8 cellular contexts compared by ENCODE assay signal in the genomic region with DNA sequence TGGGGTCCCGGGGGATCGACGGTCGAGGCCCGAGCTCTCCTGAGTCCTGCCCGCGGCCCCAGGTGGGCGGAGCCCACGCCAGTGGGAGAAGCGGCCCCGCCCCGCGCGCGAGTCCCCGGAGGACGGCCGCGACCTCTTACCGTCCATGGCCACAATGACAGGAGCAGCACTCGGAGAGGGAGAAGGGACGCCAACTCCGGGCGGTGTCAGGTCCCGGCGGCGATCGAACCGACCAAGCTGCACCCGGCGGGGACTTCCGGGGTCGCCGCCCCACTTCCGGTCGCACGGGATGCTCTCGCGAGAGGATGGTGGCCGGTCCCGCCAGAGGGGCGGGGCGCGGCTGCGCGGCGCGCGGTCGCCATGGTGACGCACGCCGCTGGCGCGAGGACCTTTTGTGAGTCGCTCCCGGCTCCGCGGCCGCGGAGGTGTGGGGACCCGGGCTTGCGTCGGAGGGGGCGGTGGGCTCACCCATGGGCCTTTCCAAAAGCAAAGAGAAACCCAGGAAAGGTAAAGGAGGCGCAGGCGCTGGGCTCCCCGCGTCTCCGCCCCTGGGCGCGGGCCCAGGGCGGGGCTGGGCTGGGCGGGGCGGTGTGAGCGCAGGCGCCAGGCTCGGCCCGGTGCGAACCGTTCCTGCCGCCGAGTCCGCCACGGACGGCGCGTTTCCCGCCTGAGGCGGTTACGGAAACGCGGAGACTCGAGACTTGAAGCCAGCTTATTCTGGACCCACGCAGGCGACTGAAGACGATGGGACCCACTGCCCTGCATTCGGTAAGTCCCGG. TPM values are rescaled to one million over a fixed set of nuclear protein-coding genes. Genes with fewer than 3 reads are reported as not detected.
A peak's percentile ranks its signal among the peaks of the same experiment; 100 is the strongest.
DNase-seq lines count a peak whose midpoint lies in the region; FAIRE-seq and TF ChIP-seq lines count a peak whose summit lies in the region.

A gene (minus strand): TSS at position 267 of the 779 bp plus-strand sequence. CDS start 120 bp downstream, at position 147.
A gene (plus strand): TSS at position 395 of the 779 bp plus-strand sequence. CDS start 76 bp downstream, at position 471.

- in situ Hi-C loops in G401 (cut with HindIII; ENCODE audit: low sequenced_read_pairs): no loop called here

- H3K27me3 ChIP-seq in SJSA1 (replicated peaks): no peaks in the 10 kb centered on the region
- H3K27me3 ChIP-seq in neutrophil: no peaks in the 10 kb centered on the region

- FAIRE-seq in H54 (lab: Jason Lieb, UNC) (no peak), frontal cortex (lab: Jason Lieb, UNC) (no peak)

- no peaks in the 10 kb centered on the region for H3K9me3 ChIP-seq in SJSA1 (replicated peaks)
- H3K9me3 ChIP-seq in neutrophil: no peaks in the 10 kb centered on the region

- DNase-seq in G401 (ENCODE audit: low spot score): peak; percentile 81
- peak; percentile 93 for DNase-seq in H54 (ENCODE audit: insufficient read length, low spot score)
- peak; percentile 91 for DNase-seq in LoVo (ENCODE audit: low spot score)
- peak; percentile 92 to 96 for DNase-seq in SJSA1 (ENCODE audit: low read depth in 1 of 2, low spot score in 2 of 2)
- DNase-seq in activated gamma-delta T cell treated with anti-CD3 and anti-CD28 coated beads, Interleukin-2, amount 50 U/mL, for 16 hours (ENCODE audit: low read depth): peak; percentile 87
- peak; percentile 98 for DNase-seq in frontal cortex (ENCODE audit: low spot score in 2 of 2)
- DNase-seq in substantia nigra (lab: John Stamatoyannopoulos, UW): peak; percentile 45 to 94 (median 84)

- TF ChIP-seq CTCF in neutrophil (IDR thresholded peaks at IDR 0.05): peak; percentile 6

- H3K4me3 ChIP-seq in SJSA1 (peak within 1 kb of the TSS; percentile 91), neutrophil (ENCODE audit: low read depth in 1 of 2, low read length in 1 of 2) (peak within 1 kb of the TSS; percentile 82 to 99)

- peaks cover 64% of the 10 kb centered on the region for H3K36me3 ChIP-seq in SJSA1
- H3K36me3 ChIP-seq in neutrophil: peaks cover 20% of the 10 kb centered on the region

- H3K27ac ChIP-seq in SJSA1: peak within 1 kb of the TSS; percentile 63
- H3K27ac ChIP-seq in neutrophil: peak within 1 kb of the TSS; percentile 89
- H3K27ac ChIP-seq in substantia nigra (ENCODE audit: low read depth, low read length, poor library complexity, severe bottlenecking): peak within 1 kb of the TSS; percentile 63

- H3K4me1 ChIP-seq in SJSA1 (replicated peaks) (peaks cover 13% of the 10 kb centered on the region), neutrophil (ENCODE audit: control insufficient read depth in 1 of 2, insufficient read depth in 1 of 2, low read depth in 1 of 2, low read length in 1 of 2) (peaks cover 16 to 17% of the 10 kb centered on the region in 2 experiments)

- TF ChIP-seq POLR2A in H54 (IDR thresholded peaks at IDR 0.05; ENCODE audit: low read depth, low read length): peak; percentile 86

RNA-seq across cellular contexts. Expression of the first gene that starts in this region (rescaled TPM):
- total RNA-seq in G401 (2014; rRNA removed; shearing (Covaris generic)): 198 and 238 TPM in 2 replicates
- 91.1 and 118 TPM in 2 replicates for total RNA-seq in SJSA1 (2014; rRNA removed; shearing (Covaris generic))
- 81.9 TPM for total RNA-seq in frontal cortex

RNA-seq across cellular contexts. Expression of the second gene that starts in this region (rescaled TPM):
- total RNA-seq in G401 (2014; rRNA removed; shearing (Covaris generic)): 2.9 and 7.3 TPM in 2 replicates
- 5.5 and 8.3 TPM in 2 replicates for total RNA-seq in SJSA1 (2014; rRNA removed; shearing (Covaris generic))
- 7.7 TPM for total RNA-seq in frontal cortex

Comparison
In these comparisons a context has a peak if more than half of its experiments do, and no peak if none do; other contexts are left out.
1. Peak in every context shown above with its lines: DNase-seq, H3K4me3 ChIP-seq and H3K27ac ChIP-seq.